In genomic region chr5:157518963-157519362, GRCh38 we compare ENCODE assay signal across 10 cellular contexts. TPM values are rescaled to one million over a fixed set of nuclear protein-coding genes. Genes with fewer than 3 reads are reported as not detected.
DNase-seq lines count a peak whose midpoint lies in the region; ATAC-seq and TF ChIP-seq lines count a peak whose summit lies in the region.
"Had no signal": no experiment of that assay in that cellular context is flagged by ENCODE, and none has a peak within 500 bp of the region (broad histone marks: within the 10 kb centered on the region; RNA-seq: fewer than 3 reads in every experiment).

No MANE protein-coding gene starts in this region.

- CTCF ChIA-PET in activated CD8-positive, alpha-beta T cell treated with anti-CD3 and anti-CD28 coated beads, Interleukin-2, amount 10 ng/mL, durations not matched to agents 7 days and 5 days (lab: Charles Lee) = interaction anchor here (0.7 to 2.2 kb wide), 5 partner anchors 40 to 224 kb away, joined by 3 to 7 read pairs (median 3); partner anchors contain the start of gene LSM11

- H3K4me1 Mint-ChIP-seq in activated CD8-positive, alpha-beta T cell treated with anti-CD3 and anti-CD28 coated beads, Interleukin-2, amount 10 ng/mL, durations not matched to agents 7 days and 5 days (ENCODE audit: low read depth) = peaks cover 45% of the 10 kb centered on the region

- H3K4me3 Mint-ChIP-seq in activated CD8-positive, alpha-beta T cell treated with anti-CD3 and anti-CD28 coated beads, Interleukin-2, amount 10 ng/mL, durations not matched to agents 7 days and 5 days = no peak overlapping the region
- H3K4me3 Mint-ChIP-seq: CD4-positive, alpha-beta T cell had no signal

- no peaks in the 10 kb centered on the region for H3K4me1 ChIP-seq in HAP-1

- DNase-seq in GM13977 (ENCODE audit: low spot score) = peak; percentile 47
- DNase-seq in activated CD8-positive, alpha-beta T cell treated with anti-CD3 and anti-CD28 coated beads, Interleukin-2, amount 10 ng/mL, durations not matched to agents 7 days and 5 days = peak; percentile 73
- DNase-seq in pons (ENCODE audit: low spot score) = no peak
- no peak for DNase-seq in HAP-1 (ENCODE audit: low spot score in 2 of 2)
- no peak for DNase-seq in amygdala (lab: John Stamatoyannopoulos, UW)
- DNase-seq: CD4-positive, alpha-beta T cell; SHP77 had no signal

- H3K4me3 ChIP-seq in HAP-1 = no peak overlapping the region

- ATAC-seq in GM19351 (IDR thresholded peaks at IDR 0.05; ENCODE audit: unreplicated experiment) (peak; percentile 72), HG02973 (IDR thresholded peaks at IDR 0.05; ENCODE audit: unreplicated experiment) (peak; percentile 77), GM19023 (IDR thresholded peaks at IDR 0.05; ENCODE audit: unreplicated experiment) (no peak)
- peak; percentile 90 for ATAC-seq in activated CD8-positive, alpha-beta T cell treated with anti-CD3 and anti-CD28 coated beads, Interleukin-2, amount 10 ng/mL, durations not matched to agents 7 days and 5 days

- no peaks in the 10 kb centered on the region for H3K27me3 ChIP-seq in HAP-1 (ENCODE audit: low read depth)

- in situ Hi-C loops in GM13977 (cut with MboI; ENCODE audit: low pct_unique_long_range_greater_than_20kb, low sequenced_read_pairs, unreplicated experiment) (no loop called here), HAP-1 (cut with MboI; ENCODE audit: low sequenced_read_pairs) (no loop called here)

- H3K27me3 Mint-ChIP-seq in activated CD8-positive, alpha-beta T cell treated with anti-CD3 and anti-CD28 coated beads, Interleukin-2, amount 10 ng/mL, durations not matched to agents 7 days and 5 days (ENCODE audit: low read depth) = no peaks in the 10 kb centered on the region
- H3K27me3 Mint-ChIP-seq: CD4-positive, alpha-beta T cell had no signal

- H3K9me3 Mint-ChIP-seq in activated CD8-positive, alpha-beta T cell treated with anti-CD3 and anti-CD28 coated beads, Interleukin-2, amount 10 ng/mL, durations not matched to agents 7 days and 5 days (ENCODE audit: insufficient read depth) = no peaks in the 10 kb centered on the region
- H3K9me3 Mint-ChIP-seq: CD4-positive, alpha-beta T cell had no signal

- POLR2A ChIA-PET in activated CD8-positive, alpha-beta T cell treated with anti-CD3 and anti-CD28 coated beads, Interleukin-2, amount 10 ng/mL, durations not matched to agents 7 days and 5 days (lab: Charles Lee) = no interaction called here

- H3K36me3 Mint-ChIP-seq in activated CD8-positive, alpha-beta T cell treated with anti-CD3 and anti-CD28 coated beads, Interleukin-2, amount 10 ng/mL, durations not matched to agents 7 days and 5 days (ENCODE audit: low read depth) = peaks cover 71% of the 10 kb centered on the region

- peak overlapping the region; percentile 61 for H3K27ac Mint-ChIP-seq in activated CD8-positive, alpha-beta T cell treated with anti-CD3 and anti-CD28 coated beads, Interleukin-2, amount 10 ng/mL, durations not matched to agents 7 days and 5 days
- H3K27ac Mint-ChIP-seq: CD4-positive, alpha-beta T cell had no signal

- no peaks in the 10 kb centered on the region for H3K36me3 ChIP-seq in HAP-1 (replicated peaks)

- no peak for TF ChIP-seq CTCF in GM13977 (IDR thresholded peaks at IDR 0.05; ENCODE audit: extremely low read depth, insufficient read depth, missing control alignments)

- H3K9me3 ChIP-seq in HAP-1 = no peaks in the 10 kb centered on the region

RNA-seq across cellular contexts. Expression of gene ADAM19, which starts 56.6 kb away (rescaled TPM):
- 10 to 100 TPM; 77.7 to 80.6 TPM for total RNA-seq in activated CD8-positive, alpha-beta T cell treated with anti-CD3 and anti-CD28 coated beads, Interleukin-2, amount 10 ng/mL, durations not matched to agents 7 days and 5 days

RNA-seq across cellular contexts. Expression of gene NIPAL4, which starts 59.0 kb away (rescaled TPM):
- total RNA-seq in activated CD8-positive, alpha-beta T cell treated with anti-CD3 and anti-CD28 coated beads, Interleukin-2, amount 10 ng/mL, durations not matched to agents 7 days and 5 days = not detected

Comparison
In these comparisons a context has a peak if more than half of its experiments do, and no peak if none do; other contexts are left out.
1. DNase-seq: peak in GM13977 (single experiment) and activated CD8-positive, alpha-beta T cell treated with anti-CD3 and anti-CD28 coated beads, Interleukin-2, amount 10 ng/mL, durations not matched to agents 7 days and 5 days (single experiment); none in pons (single experiment), HAP-1 (0 of 2) and amygdala (0 of 56).